ENCODE assay signal across 1 cellular context in genomic region chr2:127511917-127512316, GRCh38.
TF ChIP-seq lines count a peak whose summit lies in the region.

No MANE protein-coding gene starts in this region.

TF ChIP-seq in endothelial cell of umbilical vein, 7 proteins besides CTCF, POLR2A, EP300 and RAD21:
- TF ChIP-seq GATA2 (IDR thresholded peaks at IDR 0.05; ENCODE audit: insufficient read depth, insufficient read length, low read depth, low read length) (peak; percentile 61), MYC (IDR thresholded peaks at IDR 0.05; ENCODE audit: low read depth, low read length) (no peak)
